Comparison of ENCODE assay signal across 10 cellular contexts in the genomic region with DNA sequence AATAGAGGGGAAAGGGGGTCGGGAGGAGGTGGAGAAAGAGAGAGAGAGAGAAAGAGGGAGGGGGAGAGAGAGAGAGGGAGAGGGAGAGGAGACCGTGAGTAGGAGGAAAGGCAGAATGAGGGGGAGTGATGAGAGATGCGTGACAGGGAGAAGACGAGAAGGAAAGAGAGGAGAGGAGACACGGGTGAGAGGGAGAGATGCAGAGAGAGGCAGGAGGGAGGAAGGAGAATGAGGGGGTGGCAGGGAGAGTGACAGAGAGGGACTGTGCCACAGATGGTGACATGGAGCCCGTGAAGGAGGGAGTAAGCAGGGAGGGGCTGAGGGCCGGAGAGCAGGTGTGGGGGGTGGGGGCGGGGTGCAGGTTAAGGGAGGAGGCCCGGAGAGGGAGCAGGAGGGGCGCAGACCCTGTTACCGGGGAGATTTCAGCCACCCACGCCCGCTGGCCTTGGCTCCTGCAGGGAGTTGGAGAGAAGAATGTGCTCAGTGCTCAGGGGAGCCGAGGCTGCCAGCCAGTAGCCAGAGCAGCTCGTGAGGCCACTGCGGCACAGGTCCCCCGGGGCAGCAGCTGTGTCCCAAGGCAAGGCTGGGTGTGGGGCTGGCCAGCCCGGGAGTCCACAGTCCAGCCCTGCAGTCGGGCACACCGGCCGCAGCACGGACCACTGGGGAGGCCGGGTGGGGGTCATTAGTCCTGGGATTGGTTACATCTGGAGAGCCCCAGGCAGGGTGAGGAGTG. TPM values are rescaled to one million over a fixed set of nuclear protein-coding genes. Genes with fewer than 3 reads are reported as not detected.
DNase-seq lines count a peak whose midpoint lies in the region; ATAC-seq lines count a peak whose summit lies in the region.
"Had no signal": no experiment of that assay in that cellular context is flagged by ENCODE, and none has a peak within 500 bp of the region (broad histone marks: within the 10 kb centered on the region; RNA-seq: fewer than 3 reads in every experiment).

Gene SSTR3, minus strand, starts transcription at position 304 of the 733 bp plus-strand sequence. CDS start 4,674 bp downstream, outside the sequence.

- H3K27ac Mint-ChIP-seq in activated CD4-positive, alpha-beta T cell treated with anti-CD3 and anti-CD28 coated beads for 36 hours: peak within 1 kb of the TSS; percentile 13

- CTCF ChIA-PET in activated CD4-positive, alpha-beta T cell treated with anti-CD3 and anti-CD28 coated beads for 36 hours (lab: Charles Lee): no interaction called here

- H3K27me3 Mint-ChIP-seq in activated CD4-positive, alpha-beta T cell treated with anti-CD3 and anti-CD28 coated beads for 36 hours: no peaks in the 10 kb centered on the region
- H3K27me3 Mint-ChIP-seq: activated CD4-positive, alpha-beta memory T cell treated with anti-CD3 and anti-CD28 coated beads for 36 hours had no signal

- H3K9me3 Mint-ChIP-seq in activated CD4-positive, alpha-beta T cell treated with anti-CD3 and anti-CD28 coated beads for 36 hours (ENCODE audit: low read depth): no peaks in the 10 kb centered on the region
- H3K9me3 Mint-ChIP-seq: activated CD4-positive, alpha-beta memory T cell treated with anti-CD3 and anti-CD28 coated beads for 36 hours had no signal

- peak; percentile 28 for ATAC-seq in activated CD4-positive, alpha-beta T cell treated with anti-CD3 and anti-CD28 coated beads for 36 hours
- peak; percentile 55 to 84 for ATAC-seq in left cardiac atrium
- no peak for ATAC-seq in GM19395 (IDR thresholded peaks at IDR 0.05; ENCODE audit: unreplicated experiment)
- ATAC-seq in GM18861 (IDR thresholded peaks at IDR 0.05; ENCODE audit: unreplicated experiment): no peak

- POLR2A ChIA-PET in activated CD4-positive, alpha-beta T cell treated with anti-CD3 and anti-CD28 coated beads for 36 hours (lab: Charles Lee): no interaction called here

- no peak within 1 kb of the TSS for H3K4me3 Mint-ChIP-seq in activated CD4-positive, alpha-beta T cell treated with anti-CD3 and anti-CD28 coated beads for 36 hours
- H3K4me3 Mint-ChIP-seq: activated CD4-positive, alpha-beta memory T cell treated with anti-CD3 and anti-CD28 coated beads for 36 hours had no signal

- H3K36me3 Mint-ChIP-seq in activated CD4-positive, alpha-beta T cell treated with anti-CD3 and anti-CD28 coated beads for 36 hours (ENCODE audit: low read depth): peaks cover 19% of the 10 kb centered on the region

- H3K4me1 Mint-ChIP-seq in activated CD4-positive, alpha-beta T cell treated with anti-CD3 and anti-CD28 coated beads for 36 hours: peaks cover 52% of the 10 kb centered on the region

- DNase-seq in activated CD4-positive, alpha-beta T cell treated with anti-CD3 and anti-CD28 coated beads for 36 hours: peak; percentile 21
- no peak for DNase-seq in activated CD4-positive, alpha-beta T cell treated with anti-CD3 and anti-CD28 coated beads for 4 hours
- DNase-seq in RPMI8226 (peak; percentile 74), left cardiac atrium (peak; percentile 20), retina (peak; percentile 57), 8988T (no peak)
- DNase-seq: activated CD4-positive, alpha-beta memory T cell treated with anti-CD3 and anti-CD28 coated beads for 36 hours; stimulated activated naive CD4-positive, alpha-beta T cell had no signal

- intact Hi-C loops in activated CD4-positive, alpha-beta T cell treated with anti-CD3 and anti-CD28 coated beads for 36 hours (cut with DNase I, micrococcal nuclease): no loop called here
- intact Hi-C loops in left cardiac atrium (cut with DNase I): no loop called here

RNA-seq across cellular contexts. Expression of gene SSTR3, which starts in this region (rescaled TPM):
- 10 to 100 TPM; 14.8 to 15.6 TPM for total RNA-seq in activated CD4-positive, alpha-beta T cell treated with anti-CD3 and anti-CD28 coated beads for 36 hours
- total RNA-seq in left cardiac atrium: not detected

Comparison
In these comparisons a context has a peak if more than half of its experiments do, and no peak if none do; other contexts are left out.
1. RNA of gene SSTR3 (total RNA-seq): 14.8 to 15.6 TPM in activated CD4-positive, alpha-beta T cell treated with anti-CD3 and anti-CD28 coated beads for 36 hours; not detected in left cardiac atrium; every median in the first group is over 10 times any median in the second.
2. DNase-seq: peak in activated CD4-positive, alpha-beta T cell treated with anti-CD3 and anti-CD28 coated beads for 36 hours (single experiment), RPMI8226 (single experiment) and retina (single experiment); none in activated CD4-positive, alpha-beta T cell treated with anti-CD3 and anti-CD28 coated beads for 4 hours (0 of 2) and 8988T (single experiment).
3. Peak in DNase-seq and ATAC-seq in left cardiac atrium; RNA of the gene not detected or under 1 TPM.